21 cellular contexts compared by ENCODE assay signal in genomic region chr4:114653675-114654074, GRCh38. TPM values are rescaled to one million over a fixed set of nuclear protein-coding genes. Genes with fewer than 3 reads are reported as not detected.
A peak's percentile ranks its signal among the peaks of the same experiment; 100 is the strongest.
DNase-seq lines count a peak whose midpoint lies in the region; ATAC-seq and FAIRE-seq lines count a peak whose summit lies in the region.
"Had no signal": no experiment of that assay in that cellular context is flagged by ENCODE, and none has a peak within 500 bp of the region (broad histone marks: within the 10 kb centered on the region; RNA-seq: fewer than 3 reads in every experiment).

No MANE protein-coding gene starts in this region.

- no peak for ATAC-seq in HG03432 (IDR thresholded peaks at IDR 0.05; ENCODE audit: unreplicated experiment)
- ATAC-seq in GM18498 (IDR thresholded peaks at IDR 0.05; ENCODE audit: unreplicated experiment), result no peak

- H3K27ac ChIP-seq in substantia nigra (ENCODE audit: low read depth, low read length, poor library complexity, severe bottlenecking), result peak overlapping the region; percentile 19
- H3K27ac ChIP-seq: GM23248 had no signal

- peak; percentile 55 for FAIRE-seq in islet of Langerhans (lab: Jason Lieb, UNC)
- FAIRE-seq: GM12891, GM19239, H1 had no signal

- DNase-seq in mucosa of gallbladder (ENCODE audit: low spot score) (peak; percentile 45), substantia nigra (lab: John Stamatoyannopoulos, UW) (no peak), cerebellar nuclear complex (lab: John Stamatoyannopoulos, UW) (no peak)
- DNase-seq: C1 segment of cervical spinal cord; Calu3; CD4-positive, alpha-beta memory T cell; COR-L47; DMS53; DMS79 treated with DMSO at 0.1 percent for 48 hours; GF-D8; GM23248; H7; HCEC 1CT had no signal

RNA-seq across cellular contexts. Expression of gene UGT8, which starts 55.1 kb away (rescaled TPM):
- total RNA-seq in mucosa of gallbladder, result 72.8 TPM
- total RNA-seq: A172, G401, GM23248 had no signal
